ENCODE assay signal across 8 cellular contexts in genomic region chrX:6021316-6022091, GRCh38.
DNase-seq lines count a peak whose midpoint lies in the region; ATAC-seq and TF ChIP-seq lines count a peak whose summit lies in the region.

No MANE protein-coding gene starts in this region.

- CTCF ChIA-PET in HCT116 (lab: Charles Lee): no interaction called here

- TF ChIP-seq POLR2A in HCT116 (IDR thresholded peaks at IDR 0.05; ENCODE audit: borderline replicate concordance, extremely low read depth, insufficient read depth, insufficient read length): no peak

- H3K36me3 ChIP-seq in HCT116 (ENCODE audit: control insufficient read depth in 1 of 2, insufficient read depth in 2 of 2, low read length in 2 of 2): no peaks in the 10 kb centered on the region

- peak; percentile 11 to 27 for DNase-seq in activated T-cell treated with anti-CD3 and anti-CD28 coated beads, Interleukin-2, amount 50 U/mL, for 72 hours
- DNase-seq in activated T-cell treated with anti-CD3 and anti-CD28 coated beads for 4 hours (no peak), HCT116 (ENCODE audit: low read depth, low spot score) (no peak), NCI-H526 (lab: John Stamatoyannopoulos, UW) (peak; percentile 46 to 83), coronary artery (ENCODE audit: low spot score) (no peak), nephron progenitor cell (peak; percentile 67), EL (no peak)

- peaks cover 5% of the 10 kb centered on the region for H3K4me1 Mint-ChIP-seq in activated T-cell treated with anti-CD3 and anti-CD28 coated beads, Interleukin-2, amount 50 U/mL, for 72 hours (ENCODE audit: low read depth)
- H3K4me1 Mint-ChIP-seq in nephron progenitor cell: peaks cover 12% of the 10 kb centered on the region

- H3K9me3 Mint-ChIP-seq in activated T-cell treated with anti-CD3 and anti-CD28 coated beads, Interleukin-2, amount 50 U/mL, for 72 hours: no peaks in the 10 kb centered on the region
- H3K9me3 Mint-ChIP-seq in nephron progenitor cell: no peaks in the 10 kb centered on the region

- no peaks in the 10 kb centered on the region for H3K36me3 Mint-ChIP-seq in activated T-cell treated with anti-CD3 and anti-CD28 coated beads, Interleukin-2, amount 50 U/mL, for 72 hours (ENCODE audit: insufficient read depth in 2 of 2)
- H3K36me3 Mint-ChIP-seq in nephron progenitor cell (ENCODE audit: low read depth): no peaks in the 10 kb centered on the region

- no peaks in the 10 kb centered on the region for H3K4me1 ChIP-seq in HCT116 (ENCODE audit: control insufficient read depth in 1 of 2, insufficient read depth in 2 of 2, low read length in 2 of 2)

- H3K27ac ChIP-seq in HCT116 (ENCODE audit: low read depth, low read length): no peak overlapping the region
- H3K27ac ChIP-seq in coronary artery: no peak overlapping the region

- ATAC-seq in activated T-cell treated with anti-CD3 and anti-CD28 coated beads, Interleukin-2, amount 50 U/mL, for 72 hours (replicated peaks in 1 of 2): no peak
- ATAC-seq in HCT116 (no peak), HG02763 (IDR thresholded peaks at IDR 0.05; ENCODE audit: unreplicated experiment) (no peak)

- no peak overlapping the region for H3K27ac Mint-ChIP-seq in activated T-cell treated with anti-CD3 and anti-CD28 coated beads, Interleukin-2, amount 50 U/mL, for 72 hours
- no peak overlapping the region for H3K27ac Mint-ChIP-seq in nephron progenitor cell

- H3K9me2 ChIP-seq in HCT116 (ENCODE audit: insufficient read depth): no peaks in the 10 kb centered on the region

- H3K79me2 ChIP-seq in HCT116 (ENCODE audit: insufficient read depth, low read length): no peaks in the 10 kb centered on the region

- TF ChIP-seq RAD21 in HCT116 (IDR thresholded peaks at IDR 0.05; ENCODE audit: low read depth): peak; percentile 12; the same call in 1 of the 2 replicates

- no peak overlapping the region for H2AFZ ChIP-seq in HCT116 (ENCODE audit: low read depth, low read length, poor library complexity, severe bottlenecking)

- intact Hi-C loops in HCT116 (cut with micrococcal nuclease): no loop called here

- RAD21 ChIA-PET in HCT116 (lab: Charles Lee; ENCODE audit: low non-redundant PET in 1 of 2, low total read pairs in 2 of 2, uncharacterized antibody in 2 of 2, unreplicated experiment in 2 of 2): no interaction called here

- H3K4me3 Mint-ChIP-seq in activated T-cell treated with anti-CD3 and anti-CD28 coated beads, Interleukin-2, amount 50 U/mL, for 72 hours: no peak overlapping the region
- no peak overlapping the region for H3K4me3 Mint-ChIP-seq in nephron progenitor cell

- TF ChIP-seq CTCF in HCT116 (IDR thresholded peaks at IDR 0.05 in 2 of 3, conservative IDR thresholded peaks at IDR 0.05 in 1 of 3; ENCODE audit: borderline replicate concordance in 1 of 3, insufficient read depth in 1 of 3, low read depth in 2 of 3, low read length in 2 of 3) (peak in 1 of 3 experiments; percentile 9; a peak in 1 of 6 replicates), coronary artery (IDR thresholded peaks at IDR 0.05) (peak; percentile 20), nephron progenitor cell (IDR thresholded peaks at IDR 0.05) (peak; percentile 82)

- POLR2A ChIA-PET in HCT116 (lab: Charles Lee): no interaction called here

- H3K4me2 ChIP-seq in HCT116 (ENCODE audit: low read length): no peak overlapping the region

- H3K9ac ChIP-seq in HCT116 (ENCODE audit: low read length): no peak overlapping the region

- no TSS peak for BruUV-seq in HCT116 (replicated peaks; lab: Mats Ljungman, UMichigan)

- H4K20me1 ChIP-seq in HCT116 (ENCODE audit: insufficient read depth): no peaks in the 10 kb centered on the region

- H3K27me3 ChIP-seq in HCT116 (ENCODE audit: insufficient read depth, low read length): no peaks in the 10 kb centered on the region

- H3K27me3 Mint-ChIP-seq in activated T-cell treated with anti-CD3 and anti-CD28 coated beads, Interleukin-2, amount 50 U/mL, for 72 hours (ENCODE audit: low read depth): peaks cover 4% of the 10 kb centered on the region
- no peaks in the 10 kb centered on the region for H3K27me3 Mint-ChIP-seq in nephron progenitor cell (ENCODE audit: low read depth, poor library complexity)

- H3K4me3 ChIP-seq in HCT116 (replicated peaks in 1 of 2; ENCODE audit: low read depth in 1 of 2, low read length in 2 of 2): no peak overlapping the region
- H3K4me3 ChIP-seq in coronary artery: no peak overlapping the region

- H3K9me3 ChIP-seq in HCT116 (ENCODE audit: control insufficient read depth in 1 of 2, insufficient read depth in 1 of 2, low read depth in 1 of 2, low read length in 2 of 2): no peaks in the 10 kb centered on the region

TF ChIP-seq in HCT116, 20 proteins besides CTCF, POLR2A, EP300 and RAD21:
- no peak for TF ChIP-seq EGR1 (IDR thresholded peaks at IDR 0.05; ENCODE audit: low read depth)
- TF ChIP-seq CBX3 (IDR thresholded peaks at IDR 0.05; ENCODE audit: low read depth): no peak
- TF ChIP-seq ZNF274 (IDR thresholded peaks at IDR 0.05; ENCODE audit: low read depth, low read length): no peak
- no peak for TF ChIP-seq ELF1 (IDR thresholded peaks at IDR 0.05; ENCODE audit: borderline replicate concordance, low read depth)
- TF ChIP-seq CEBPB (IDR thresholded peaks at IDR 0.05; ENCODE audit: low read depth): no peak
- TF ChIP-seq ZFX (IDR thresholded peaks at IDR 0.05): no peak
- TF ChIP-seq JUND (IDR thresholded peaks at IDR 0.05): no peak

Comparison
In these comparisons a context has a peak if more than half of its experiments do, and no peak if none do; other contexts are left out.
1. DNase-seq: peak in activated T-cell treated with anti-CD3 and anti-CD28 coated beads, Interleukin-2, amount 50 U/mL, for 72 hours (2 of 2), NCI-H526 (2 of 2) and nephron progenitor cell (single experiment); none in activated T-cell treated with anti-CD3 and anti-CD28 coated beads for 4 hours (single experiment), HCT116 (single experiment), coronary artery (single experiment) and EL (single experiment).